Comparison of ENCODE assay signal across 21 cellular contexts in the genomic region with DNA sequence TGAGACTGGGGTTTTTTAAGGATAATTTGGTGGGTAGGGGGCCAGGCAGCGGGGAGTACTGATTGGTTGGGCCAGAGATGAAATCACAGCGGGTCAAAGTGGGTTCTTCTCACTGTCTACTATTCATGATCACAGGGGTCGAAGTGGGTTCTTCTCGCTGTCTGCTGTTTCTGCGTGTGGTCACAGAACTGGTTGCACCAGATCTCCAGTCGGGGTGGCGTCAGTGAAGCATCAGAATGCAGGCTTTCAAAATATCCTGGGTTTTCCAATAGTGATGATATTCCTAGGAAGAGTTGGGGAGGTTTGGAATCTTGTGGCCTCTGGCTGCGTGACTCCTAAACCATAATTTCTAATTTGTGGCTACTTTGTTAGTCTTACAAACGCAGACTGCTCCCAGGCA. TPM values are rescaled to one million over a fixed set of nuclear protein-coding genes. Genes with fewer than 3 reads are reported as not detected.
A peak's percentile ranks its signal among the peaks of the same experiment; 100 is the strongest.
DNase-seq lines count a peak whose midpoint lies in the region; ATAC-seq and TF ChIP-seq lines count a peak whose summit lies in the region.
"Had no signal": no experiment of that assay in that cellular context is flagged by ENCODE, and none has a peak within 500 bp of the region (broad histone marks: within the 10 kb centered on the region; RNA-seq: fewer than 3 reads in every experiment).

No MANE protein-coding gene starts in this region.

- TF ChIP-seq CTCF in PC-3 (conservative IDR thresholded peaks at IDR 0.05; ENCODE audit: low read depth, low read length), result no peak
- TF ChIP-seq CTCF in MM.1S (IDR thresholded peaks at IDR 0.05; ENCODE audit: low read length), result no peak

- no peak overlapping the region for H3K27ac ChIP-seq in PC-3 (ENCODE audit: low read length)
- H3K27ac ChIP-seq in SJCRH30, result no peak overlapping the region
- no peak overlapping the region for H3K27ac ChIP-seq in MM.1S (ENCODE audit: low read length)

- H3K9me3 Mint-ChIP-seq in activated CD8-positive, alpha-beta memory T cell treated with anti-CD3 and anti-CD28 coated beads, Interleukin-2, amount 10 ng/mL, durations not matched to agents 7 days and 5 days (ENCODE audit: low read depth), result no peaks in the 10 kb centered on the region
- H3K9me3 Mint-ChIP-seq: IgD-negative memory B cell had no signal

- H3K79me2 ChIP-seq in PC-3 (ENCODE audit: low read length) (no peaks in the 10 kb centered on the region), MM.1S (ENCODE audit: low read length) (no peaks in the 10 kb centered on the region)

- H3K4me1 Mint-ChIP-seq in activated CD8-positive, alpha-beta memory T cell treated with anti-CD3 and anti-CD28 coated beads, Interleukin-2, amount 10 ng/mL, durations not matched to agents 7 days and 5 days, result peaks cover 6% of the 10 kb centered on the region
- H3K4me1 Mint-ChIP-seq: B cell, CD14-positive monocyte, IgD-negative memory B cell had no signal

- BruUV-seq in PC-3 (replicated peaks; lab: Mats Ljungman, UMichigan), result no TSS peak

- H3K9ac ChIP-seq in PC-3 (ENCODE audit: low read length), result no peak overlapping the region
- H3K9ac ChIP-seq in MM.1S (ENCODE audit: low read length), result no peak overlapping the region

- no peak overlapping the region for H3K27ac Mint-ChIP-seq in activated CD8-positive, alpha-beta memory T cell treated with anti-CD3 and anti-CD28 coated beads, Interleukin-2, amount 10 ng/mL, durations not matched to agents 7 days and 5 days
- H3K27ac Mint-ChIP-seq: B cell had no signal

- no peaks in the 10 kb centered on the region for H3K36me3 ChIP-seq in PC-3 (ENCODE audit: low read depth, low read length)
- no peaks in the 10 kb centered on the region for H3K36me3 ChIP-seq in SJCRH30
- no peaks in the 10 kb centered on the region for H3K36me3 ChIP-seq in MM.1S (replicated peaks; ENCODE audit: insufficient read depth, low read length)

- no peaks in the 10 kb centered on the region for H3F3A ChIP-seq in PC-3 (ENCODE audit: low read length, unreplicated experiment)
- H3F3A ChIP-seq in MM.1S (ENCODE audit: insufficient read depth, low read length), result no peaks in the 10 kb centered on the region

- POLR2A ChIA-PET in PC-3 (lab: Charles Lee; ENCODE audit: unreplicated experiment), result no interaction called here

- peaks cover 5% of the 10 kb centered on the region for H3K36me3 Mint-ChIP-seq in activated CD8-positive, alpha-beta memory T cell treated with anti-CD3 and anti-CD28 coated beads, Interleukin-2, amount 10 ng/mL, durations not matched to agents 7 days and 5 days
- H3K36me3 Mint-ChIP-seq: IgD-negative memory B cell had no signal

- no peak overlapping the region; the same call in 1 of the 2 replicates for H3K4me2 ChIP-seq in PC-3 (ENCODE audit: low read length)
- H3K4me2 ChIP-seq in MM.1S (ENCODE audit: low read depth, low read length), result no peak overlapping the region

- CTCF ChIA-PET in activated CD8-positive, alpha-beta memory T cell treated with anti-CD3 and anti-CD28 coated beads, Interleukin-2, amount 10 ng/mL, durations not matched to agents 7 days and 5 days (lab: Charles Lee), result no interaction called here
- CTCF ChIA-PET in PC-3 (lab: Charles Lee), result no interaction called here

- H3K9me3 ChIP-seq in PC-3 (ENCODE audit: low read length), result 0 out of 2 replicates have a peak, but pooled peaks cover 3% of the 10 kb centered on the region
- no peaks in the 10 kb centered on the region for H3K9me3 ChIP-seq in SJCRH30 (replicated peaks)
- no peaks in the 10 kb centered on the region for H3K9me3 ChIP-seq in MM.1S (replicated peaks; ENCODE audit: insufficient read depth, low read length)

- H3K9me2 ChIP-seq in PC-3 (replicated peaks; ENCODE audit: low read length), result no peaks in the 10 kb centered on the region
- H3K9me2 ChIP-seq in MM.1S (replicated peaks; ENCODE audit: insufficient read depth, low read length), result no peaks in the 10 kb centered on the region

- no peak overlapping the region for H3K4me3 Mint-ChIP-seq in activated CD8-positive, alpha-beta memory T cell treated with anti-CD3 and anti-CD28 coated beads, Interleukin-2, amount 10 ng/mL, durations not matched to agents 7 days and 5 days
- H3K4me3 Mint-ChIP-seq: B cell, CD14-positive monocyte, IgD-negative memory B cell had no signal

- no peaks in the 10 kb centered on the region for H3K4me1 ChIP-seq in PC-3 (ENCODE audit: insufficient read depth, low read length)
- no peaks in the 10 kb centered on the region for H3K4me1 ChIP-seq in SJCRH30
- H3K4me1 ChIP-seq in MM.1S (ENCODE audit: low read length), result no peaks in the 10 kb centered on the region

- DNase-seq in activated CD8-positive, alpha-beta memory T cell treated with anti-CD3 and anti-CD28 coated beads, Interleukin-2, amount 10 ng/mL, durations not matched to agents 7 days and 5 days, result peak; percentile 21
- DNase-seq in activated CD8-positive, alpha-beta memory T cell treated with anti-CD3 and anti-CD28 coated beads, Interleukin-2, amount 50 U/mL, for 48 hours, result no peak
- DNase-seq in PC-3 (peak; percentile 32), mesenteric fat pad (ENCODE audit: low spot score) (peak; percentile 20), SJCRH30 (no peak), NCI-H2196 treated with DMSO at 0.1 percent for 48 hours (lab: John Stamatoyannopoulos, UW; ENCODE audit: unreplicated experiment) (no peak), MM.1S (no peak)
- DNase-seq: DMS53, GF-D8, MV-4-11, NCI-H1105 treated with DMSO at 0.1 percent for 48 hours, NCI-H1694, NCI-H2081, NCI-H2171, NCI-H446, NCI-H526 treated with DMSO at 0.1 percent for 48 hours, RPMI8226, SHP77 treated with DMSO at 0.1 percent for 48 hours had no signal

- no peak for ATAC-seq in activated CD8-positive, alpha-beta memory T cell treated with anti-CD3 and anti-CD28 coated beads, Interleukin-2, amount 10 ng/mL, durations not matched to agents 7 days and 5 days
- ATAC-seq in PC-3, result no peak

- H3K27me3 Mint-ChIP-seq in activated CD8-positive, alpha-beta memory T cell treated with anti-CD3 and anti-CD28 coated beads, Interleukin-2, amount 10 ng/mL, durations not matched to agents 7 days and 5 days, result no peaks in the 10 kb centered on the region
- H3K27me3 Mint-ChIP-seq: B cell, IgD-negative memory B cell had no signal

- H3K4me3 ChIP-seq in PC-3 (ENCODE audit: low read length), result no peak overlapping the region
- no peak overlapping the region for H3K4me3 ChIP-seq in SJCRH30
- no peak overlapping the region for H3K4me3 ChIP-seq in MM.1S (ENCODE audit: low read length)

- H4K20me1 ChIP-seq in PC-3 (ENCODE audit: low read length) (no peaks in the 10 kb centered on the region), MM.1S (ENCODE audit: insufficient read depth, low read length) (no peaks in the 10 kb centered on the region)

- H3K27me3 ChIP-seq in PC-3 (ENCODE audit: low read length), result 0 out of 2 replicates have a peak, but pooled peaks cover 7% of the 10 kb centered on the region
- no peaks in the 10 kb centered on the region for H3K27me3 ChIP-seq in SJCRH30
- H3K27me3 ChIP-seq in MM.1S (replicated peaks; ENCODE audit: insufficient read depth, low read length), result peaks cover 76% of the 10 kb centered on the region

- intact Hi-C loops in PC-3 (cut with micrococcal nuclease), result no loop called here

- H2AFZ ChIP-seq in PC-3 (ENCODE audit: low read length) (no peak overlapping the region), MM.1S (ENCODE audit: low read length) (no peak overlapping the region)

RNA-seq across cellular contexts. Expression of a gene that starts 45.1 kb away (rescaled TPM):
- 10 to 100 TPM; 21.2 to 32.7 TPM for total RNA-seq in activated CD8-positive, alpha-beta memory T cell treated with anti-CD3 and anti-CD28 coated beads, Interleukin-2, amount 10 ng/mL, durations not matched to agents 7 days and 5 days
- total RNA-seq in PC-3 (2014; rRNA removed) (48.3 and 50.0 TPM in 2 replicates), mesenteric fat pad (12.0 TPM)
- total RNA-seq in SJCRH30 (2014; rRNA removed; shearing (Covaris generic)), result 0.61 and 0.87 TPM in 2 replicates

RNA-seq across cellular contexts. Expression of a gene that starts 56.8 kb away (rescaled TPM):
- total RNA-seq in activated CD8-positive, alpha-beta memory T cell treated with anti-CD3 and anti-CD28 coated beads, Interleukin-2, amount 10 ng/mL, durations not matched to agents 7 days and 5 days, result 1 to 10 TPM; 2.3 to 3.9 TPM
- 3.1 and 4.1 TPM in 2 replicates for total RNA-seq in PC-3 (2014; rRNA removed)
- total RNA-seq in mesenteric fat pad, result 3.8 TPM
- not detected in 2 replicates for total RNA-seq in SJCRH30 (2014; rRNA removed; shearing (Covaris generic))

RNA-seq across cellular contexts. Expression of a gene that starts 59.3 kb away (rescaled TPM):
- total RNA-seq in activated CD8-positive, alpha-beta memory T cell treated with anti-CD3 and anti-CD28 coated beads, Interleukin-2, amount 10 ng/mL, durations not matched to agents 7 days and 5 days, result 10 to 100 TPM; 14.8 to 15.3 TPM
- total RNA-seq in PC-3 (2014; rRNA removed) (16.1 and 18.4 TPM in 2 replicates), mesenteric fat pad (17.4 TPM)
- 7.5 and 8.2 TPM in 2 replicates for total RNA-seq in SJCRH30 (2014; rRNA removed; shearing (Covaris generic))

Comparison
In these comparisons a context has a peak if more than half of its experiments do, and no peak if none do; other contexts are left out.
1. DNase-seq: peak in activated CD8-positive, alpha-beta memory T cell treated with anti-CD3 and anti-CD28 coated beads, Interleukin-2, amount 10 ng/mL, durations not matched to agents 7 days and 5 days (single experiment), PC-3 (single experiment) and mesenteric fat pad (single experiment); none in activated CD8-positive, alpha-beta memory T cell treated with anti-CD3 and anti-CD28 coated beads, Interleukin-2, amount 50 U/mL, for 48 hours (single experiment), SJCRH30 (0 of 2), NCI-H2196 treated with DMSO at 0.1 percent for 48 hours (single experiment) and MM.1S (single experiment).